Comparison of ENCODE assay signal across 1 cellular context in the genomic region with DNA sequence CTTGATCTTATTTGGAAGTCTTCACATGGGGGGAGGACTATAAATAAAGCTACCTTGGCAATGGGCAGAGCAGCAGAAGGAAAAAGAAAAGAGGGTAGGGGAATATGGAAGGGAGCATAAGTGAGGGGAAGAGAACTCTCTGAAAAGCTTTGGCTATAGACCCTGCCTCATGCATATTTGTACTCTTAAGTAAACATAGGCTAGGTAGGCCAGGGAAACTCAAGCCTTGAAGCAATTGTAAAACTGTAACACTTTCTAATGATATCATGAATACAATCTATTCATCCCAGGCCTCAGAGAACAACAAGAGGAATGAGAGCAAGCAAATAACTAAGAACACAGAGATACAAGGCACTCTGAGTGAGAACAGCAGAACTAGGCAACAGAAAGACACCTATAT.
TF ChIP-seq lines count a peak whose summit lies in the region.

No MANE protein-coding gene starts in this region.

TF ChIP-seq in WTC11, 78 proteins besides CTCF, POLR2A, EP300 and RAD21 (continued from another document):
- TF ChIP-seq, protein P1, sequence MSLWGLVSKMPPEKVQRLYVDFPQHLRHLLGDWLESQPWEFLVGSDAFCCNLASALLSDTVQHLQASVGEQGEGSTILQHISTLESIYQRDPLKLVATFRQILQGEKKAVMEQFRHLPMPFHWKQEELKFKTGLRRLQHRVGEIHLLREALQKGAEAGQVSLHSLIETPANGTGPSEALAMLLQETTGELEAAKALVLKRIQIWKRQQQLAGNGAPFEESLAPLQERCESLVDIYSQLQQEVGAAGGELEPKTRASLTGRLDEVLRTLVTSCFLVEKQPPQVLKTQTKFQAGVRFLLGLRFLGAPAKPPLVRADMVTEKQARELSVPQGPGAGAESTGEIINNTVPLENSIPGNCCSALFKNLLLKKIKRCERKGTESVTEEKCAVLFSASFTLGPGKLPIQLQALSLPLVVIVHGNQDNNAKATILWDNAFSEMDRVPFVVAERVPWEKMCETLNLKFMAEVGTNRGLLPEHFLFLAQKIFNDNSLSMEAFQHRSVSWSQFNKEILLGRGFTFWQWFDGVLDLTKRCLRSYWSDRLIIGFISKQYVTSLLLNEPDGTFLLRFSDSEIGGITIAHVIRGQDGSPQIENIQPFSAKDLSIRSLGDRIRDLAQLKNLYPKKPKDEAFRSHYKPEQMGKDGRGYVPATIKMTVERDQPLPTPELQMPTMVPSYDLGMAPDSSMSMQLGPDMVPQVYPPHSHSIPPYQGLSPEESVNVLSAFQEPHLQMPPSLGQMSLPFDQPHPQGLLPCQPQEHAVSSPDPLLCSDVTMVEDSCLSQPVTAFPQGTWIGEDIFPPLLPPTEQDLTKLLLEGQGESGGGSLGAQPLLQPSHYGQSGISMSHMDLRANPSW (CRISPR knock-in tag; conservative IDR thresholded peaks at IDR 0.05; ENCODE audit: low read depth) = no peak
- TF ChIP-seq ZNF317 (CRISPR knock-in tag; IDR thresholded peaks at IDR 0.05; ENCODE audit: borderline replicate concordance, low read depth) (no peak), SMAD4 (CRISPR knock-in tag; IDR thresholded peaks at IDR 0.05) (no peak), RELA (CRISPR knock-in tag; IDR thresholded peaks at IDR 0.05; ENCODE audit: borderline replicate concordance) (no peak), CREM (CRISPR knock-in tag; IDR thresholded peaks at IDR 0.05) (no peak), IRF2 (CRISPR knock-in tag; IDR thresholded peaks at IDR 0.05; ENCODE audit: borderline replicate concordance, low read depth) (no peak), FOXK1 (CRISPR knock-in tag; IDR thresholded peaks at IDR 0.05) (no peak), SMAD3 (CRISPR knock-in tag; IDR thresholded peaks at IDR 0.05; ENCODE audit: borderline replicate concordance) (no peak), ETV6 (CRISPR knock-in tag; IDR thresholded peaks at IDR 0.05) (no peak), KAT7 (CRISPR knock-in tag; IDR thresholded peaks at IDR 0.05; ENCODE audit: borderline replicate concordance) (no peak)
- TF ChIP-seq, protein P2, sequence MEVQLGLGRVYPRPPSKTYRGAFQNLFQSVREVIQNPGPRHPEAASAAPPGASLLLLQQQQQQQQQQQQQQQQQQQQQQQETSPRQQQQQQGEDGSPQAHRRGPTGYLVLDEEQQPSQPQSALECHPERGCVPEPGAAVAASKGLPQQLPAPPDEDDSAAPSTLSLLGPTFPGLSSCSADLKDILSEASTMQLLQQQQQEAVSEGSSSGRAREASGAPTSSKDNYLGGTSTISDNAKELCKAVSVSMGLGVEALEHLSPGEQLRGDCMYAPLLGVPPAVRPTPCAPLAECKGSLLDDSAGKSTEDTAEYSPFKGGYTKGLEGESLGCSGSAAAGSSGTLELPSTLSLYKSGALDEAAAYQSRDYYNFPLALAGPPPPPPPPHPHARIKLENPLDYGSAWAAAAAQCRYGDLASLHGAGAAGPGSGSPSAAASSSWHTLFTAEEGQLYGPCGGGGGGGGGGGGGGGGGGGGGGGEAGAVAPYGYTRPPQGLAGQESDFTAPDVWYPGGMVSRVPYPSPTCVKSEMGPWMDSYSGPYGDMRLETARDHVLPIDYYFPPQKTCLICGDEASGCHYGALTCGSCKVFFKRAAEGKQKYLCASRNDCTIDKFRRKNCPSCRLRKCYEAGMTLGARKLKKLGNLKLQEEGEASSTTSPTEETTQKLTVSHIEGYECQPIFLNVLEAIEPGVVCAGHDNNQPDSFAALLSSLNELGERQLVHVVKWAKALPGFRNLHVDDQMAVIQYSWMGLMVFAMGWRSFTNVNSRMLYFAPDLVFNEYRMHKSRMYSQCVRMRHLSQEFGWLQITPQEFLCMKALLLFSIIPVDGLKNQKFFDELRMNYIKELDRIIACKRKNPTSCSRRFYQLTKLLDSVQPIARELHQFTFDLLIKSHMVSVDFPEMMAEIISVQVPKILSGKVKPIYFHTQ (CRISPR knock-in tag; IDR thresholded peaks at IDR 0.05) = no peak
